10 cellular contexts compared by ENCODE assay signal in the genomic region with DNA sequence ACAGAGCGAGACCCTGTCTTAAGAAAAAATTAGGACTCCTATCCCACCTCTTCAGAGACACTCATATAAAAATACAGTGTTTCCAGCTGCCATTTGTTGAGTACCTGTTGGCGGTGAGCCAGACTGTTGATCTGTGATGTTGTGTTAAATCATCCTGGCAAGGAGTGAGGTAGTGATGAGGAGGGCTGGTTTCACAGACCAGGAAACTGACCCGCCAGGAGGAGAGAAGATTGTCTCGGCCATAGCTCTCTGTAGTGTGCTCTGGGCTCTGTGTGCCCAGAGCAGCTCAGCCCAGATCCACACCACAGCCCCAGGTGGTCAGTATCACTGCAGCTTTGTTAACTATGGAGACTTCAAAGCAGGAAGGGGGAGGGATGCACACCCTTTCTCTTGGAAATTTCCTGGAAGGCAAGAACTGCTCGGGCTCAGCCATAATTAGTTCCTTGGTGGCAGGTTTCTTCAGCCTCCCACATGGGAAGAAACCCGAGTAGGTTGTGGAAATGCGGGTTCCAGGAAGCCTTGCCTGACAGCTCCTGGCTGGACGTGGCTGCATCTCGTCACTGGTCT.
DNase-seq lines count a peak whose midpoint lies in the region; ATAC-seq and TF ChIP-seq lines count a peak whose summit lies in the region.
"Had no signal": no experiment of that assay in that cellular context is flagged by ENCODE, and none has a peak within 500 bp of the region (broad histone marks: within the 10 kb centered on the region; RNA-seq: fewer than 3 reads in every experiment).

No MANE protein-coding gene starts in this region.

- H3K27ac ChIP-seq in RWPE2 (ENCODE audit: poor library complexity, severe bottlenecking) (peak overlapping the region; percentile 76), ovary (no peak overlapping the region)

- peak; percentile 50 for DNase-seq in ELF-1 (ENCODE audit: low read depth, low spot score)
- peak; percentile 12 for DNase-seq in NCI-H1417 treated with DMSO at 0.1 percent for 48 hours (lab: John Stamatoyannopoulos, UW)
- DNase-seq in RWPE2 (ENCODE audit: low spot score): no peak
- no peak for DNase-seq in ovary
- DNase-seq in NK-92 (lab: John Stamatoyannopoulos, UW; ENCODE audit: unreplicated experiment): no peak
- DNase-seq in T1000 (lab: John Stamatoyannopoulos, UW): no peak
- no peak for DNase-seq in stimulated activated CD4-positive, alpha-beta T cell treated with anti-CD3 and anti-CD28 coated beads, Interleukin-12 subunit alpha, Interleukin-12 subunit beta, amount 100 ng/mL, for 4 hours
- DNase-seq: stimulated activated naive CD4-positive, alpha-beta T cell; T-cell had no signal

- H3K27me3 ChIP-seq in RWPE2 (ENCODE audit: insufficient read depth, poor library complexity, severe bottlenecking): no peaks in the 10 kb centered on the region
- H3K27me3 ChIP-seq in ovary: no peaks in the 10 kb centered on the region

- H3K4me1 ChIP-seq in RWPE2 (ENCODE audit: insufficient read depth, poor library complexity, severe bottlenecking): peaks cover 17% of the 10 kb centered on the region
- H3K4me1 ChIP-seq in ovary (ENCODE audit: insufficient read depth): no peaks in the 10 kb centered on the region

- H3K36me3 Mint-ChIP-seq in nephron (ENCODE audit: low read depth): no peaks in the 10 kb centered on the region

- H3K4me3 Mint-ChIP-seq in nephron: no peak overlapping the region
- H3K4me3 Mint-ChIP-seq: T-cell had no signal

- TF ChIP-seq POLR2A in ovary (IDR thresholded peaks at IDR 0.05): no peak

- 80 to 84% (median 81%) methylated on average over 9 of the region's 9 CpGs for WGBS in ovary, 3 donors

- peak overlapping the region; percentile 85 to 93 (median 87) for H3K27ac Mint-ChIP-seq in nephron
- H3K27ac Mint-ChIP-seq: T-cell had no signal

- no peak for TF ChIP-seq EP300 in ovary (IDR thresholded peaks at IDR 0.05)

- intact Hi-C loops in ovary (cut with DNase I): no loop called here

- H3K4me3 ChIP-seq in RWPE2 (ENCODE audit: severe bottlenecking) (no peak overlapping the region), ovary (no peak overlapping the region)

- no peaks in the 10 kb centered on the region for H3K9me3 Mint-ChIP-seq in nephron
- H3K9me3 Mint-ChIP-seq: T-cell had no signal

- peaks cover 4% of the 10 kb centered on the region for H3K27me3 Mint-ChIP-seq in nephron (ENCODE audit: low read depth)
- H3K27me3 Mint-ChIP-seq: T-cell had no signal

- H3K36me3 ChIP-seq in RWPE2 (ENCODE audit: low read depth) (no peaks in the 10 kb centered on the region), ovary (no peaks in the 10 kb centered on the region)

- no peak for TF ChIP-seq CTCF in RWPE2 (IDR thresholded peaks at IDR 0.05; ENCODE audit: poor library complexity, severe bottlenecking)
- no peak for TF ChIP-seq CTCF in nephron (IDR thresholded peaks at IDR 0.05; ENCODE audit: unreplicated experiment in 3 of 3)
- no peak for TF ChIP-seq CTCF in ovary (IDR thresholded peaks at IDR 0.05)

- 0 out of 3 replicates have a peak, but pooled peaks have one; percentile 25 for ATAC-seq in RWPE2 (ENCODE audit: low read depth)
- ATAC-seq: T-cell had no signal

- peaks cover 32% of the 10 kb centered on the region for H3K4me1 Mint-ChIP-seq in nephron

- H3K9me3 ChIP-seq in RWPE2 (ENCODE audit: severe bottlenecking): no peaks in the 10 kb centered on the region
- no peaks in the 10 kb centered on the region for H3K9me3 ChIP-seq in ovary

Comparison
In these comparisons a context has a peak if more than half of its experiments do, and no peak if none do; other contexts are left out.
1. DNase-seq: peak in ELF-1 (single experiment) and NCI-H1417 treated with DMSO at 0.1 percent for 48 hours (single experiment); none in RWPE2 (single experiment), ovary (0 of 5), NK-92 (single experiment), T1000 (single experiment) and stimulated activated CD4-positive, alpha-beta T cell treated with anti-CD3 and anti-CD28 coated beads, Interleukin-12 subunit alpha, Interleukin-12 subunit beta, amount 100 ng/mL, for 4 hours (single experiment).